Comparison of ENCODE assay signal across 29 cellular contexts in the genomic region with DNA sequence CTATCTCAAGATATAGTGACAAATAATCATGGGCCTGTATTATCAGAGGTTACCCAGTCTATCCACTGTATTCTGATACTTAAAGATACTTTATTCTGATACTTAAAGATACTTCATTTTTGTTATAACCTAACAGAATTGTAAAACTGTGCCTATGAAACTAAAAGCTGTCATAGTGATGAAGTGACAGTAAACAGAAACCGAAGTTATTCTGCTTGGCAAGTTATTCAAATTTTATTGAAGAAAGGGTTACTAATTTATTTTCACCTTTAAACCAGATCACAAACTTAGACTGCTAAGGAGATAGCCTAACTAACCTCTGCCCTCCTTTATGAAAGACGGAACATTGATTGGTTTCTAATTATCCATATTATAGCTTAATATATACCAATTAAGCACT.
"Had no signal": no experiment of that assay in that cellular context is flagged by ENCODE, and none has a peak within 500 bp of the region (broad histone marks: within the 10 kb centered on the region; RNA-seq: fewer than 3 reads in every experiment).

No MANE protein-coding gene starts in this region.

- ATAC-seq: activated CD4-positive, CD25-positive, alpha-beta regulatory T cell treated with anti-CD3 and anti-CD28 coated beads, Interleukin-2, amount 50 U/mL, for 24 hours; activated CD8-positive, alpha-beta memory T cell treated with anti-CD3 and anti-CD28 coated beads, Interleukin-2, amount 10 ng/mL, durations not matched to agents 7 days and 5 days; activated CD8-positive, alpha-beta T cell treated with anti-CD3 and anti-CD28 coated beads, Interleukin-2, amount 10 ng/mL, durations not matched to agents 7 days and 5 days; activated naive CD4-positive, alpha-beta T cell treated with anti-CD3 and anti-CD28 coated beads, Interleukin-2, amount 50 U/mL, for 72 hours; activated T-cell treated with anti-CD3 and anti-CD28 coated beads, Interleukin-2, amount 50 U/mL, for 72 hours; gastroesophageal sphincter; heart right ventricle had no signal

- DNase-seq: activated B cell treated with CpG ODN at 0.5 μM for 24 hours; activated CD4-positive, alpha-beta memory T cell treated with anti-CD3 and anti-CD28 coated beads for 36 hours; activated CD4-positive, alpha-beta T cell treated with anti-CD3 and anti-CD28 coated beads for 48 hours; activated CD8-positive, alpha-beta memory T cell treated with anti-CD3 and anti-CD28 coated beads, Interleukin-2, amount 10 ng/mL, durations not matched to agents 7 days and 5 days; activated CD8-positive, alpha-beta memory T cell treated with anti-CD3 and anti-CD28 coated beads, Interleukin-2, amount 50 U/mL, for 4 hours; activated CD8-positive, alpha-beta T cell treated with anti-CD3 and anti-CD28 coated beads, Interleukin-2, amount 10 ng/mL, durations not matched to agents 7 days and 5 days; activated gamma-delta T cell; activated naive CD4-positive, alpha-beta T cell; activated naive CD4-positive, alpha-beta T cell treated with anti-CD3 and anti-CD28 coated beads, Interleukin-2, amount 10 ng/mL, durations not matched to agents 7 days and 5 days; activated naive CD8-positive, alpha-beta T cell treated with anti-CD3 and anti-CD28 coated beads, Interleukin-2, amount 10 ng/mL, durations not matched to agents 7 days and 5 days; activated T-cell treated with anti-CD3 and anti-CD28 coated beads, Interleukin-2, amount 50 U/mL, for 24 hours; activated T-cell treated with anti-CD3 and anti-CD28 coated beads, Interleukin-2, amount 50 U/mL, for 72 hours; central memory CD4-positive, alpha-beta T cell; cerebellar nuclear complex; colonic mucosa; effector CD8-positive, alpha-beta T cell; esophagus squamous epithelium; foreskin melanocyte; heart right ventricle; T1000; WERI-Rb-1 had no signal

- H2AFZ ChIP-seq: hepatocyte had no signal

- H3K4me1 ChIP-seq: ascending aorta, breast epithelium, colonic mucosa, esophagus squamous epithelium, gastroesophageal sphincter, heart right ventricle had no signal

- H3K27me3 ChIP-seq: ascending aorta, breast epithelium, cardiac muscle cell, colonic mucosa, esophagus squamous epithelium, gastroesophageal sphincter, heart right ventricle, hepatocyte had no signal

- H3K4me3 ChIP-seq: ascending aorta, breast epithelium, cardiac muscle cell, colonic mucosa, esophagus squamous epithelium, gastroesophageal sphincter, heart right ventricle, hepatocyte had no signal

- H3K36me3 ChIP-seq: ascending aorta, breast epithelium, cardiac muscle cell, colonic mucosa, esophagus squamous epithelium, gastroesophageal sphincter, heart right ventricle, WERI-Rb-1 had no signal

- H3K79me2 ChIP-seq: hepatocyte had no signal

- H3K4me2 ChIP-seq: hepatocyte had no signal

- H3K27ac ChIP-seq: ascending aorta, breast epithelium, cardiac muscle cell, colonic mucosa, epithelial cell of prostate, esophagus squamous epithelium, gastroesophageal sphincter, heart right ventricle, hepatocyte, WERI-Rb-1 had no signal

- H3K9me3 ChIP-seq: ascending aorta, breast epithelium, colonic mucosa, esophagus squamous epithelium, gastroesophageal sphincter, heart right ventricle had no signal
